1 cellular context compared by ENCODE assay signal in the genomic region with DNA sequence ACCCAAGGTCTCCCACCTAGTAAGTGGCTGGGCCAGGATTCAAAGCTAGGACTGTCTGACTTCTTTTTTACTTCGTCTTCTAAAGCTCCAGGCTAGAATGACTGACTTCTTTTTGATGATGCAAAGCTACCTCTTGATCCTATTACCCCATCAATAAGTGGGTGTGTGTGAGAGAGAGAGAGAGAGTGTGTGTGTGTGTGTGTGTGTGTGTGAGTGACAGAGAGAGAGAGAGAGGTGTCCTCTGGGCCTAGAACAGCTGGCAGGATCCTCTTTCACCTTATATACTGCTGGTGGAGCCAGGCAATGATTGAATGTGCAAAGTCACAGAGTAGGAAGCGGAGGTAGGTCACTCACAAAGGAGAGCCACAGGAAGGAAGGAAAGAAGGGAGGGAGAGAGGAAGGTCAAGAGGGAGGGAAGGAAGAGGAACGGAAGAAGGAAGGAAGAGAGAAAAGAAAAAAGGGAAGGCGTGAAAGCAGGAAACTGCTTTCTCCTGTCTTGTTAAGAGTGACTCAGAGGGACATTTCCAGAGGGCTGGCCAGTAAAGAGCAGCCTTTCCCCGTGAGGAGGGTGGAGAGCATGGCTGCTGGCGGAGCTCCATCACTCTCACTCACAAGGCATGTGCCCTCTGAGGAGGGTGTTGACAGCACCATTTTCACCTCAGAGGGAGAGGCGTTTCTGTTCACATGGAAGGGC.
TF ChIP-seq lines count a peak whose summit lies in the region.

No MANE protein-coding gene starts in this region.

TF ChIP-seq in K562, 482 proteins besides CTCF, POLR2A, EP300 and RAD21 (continued from another document and continues in another):
- TF ChIP-seq, protein P1, sequence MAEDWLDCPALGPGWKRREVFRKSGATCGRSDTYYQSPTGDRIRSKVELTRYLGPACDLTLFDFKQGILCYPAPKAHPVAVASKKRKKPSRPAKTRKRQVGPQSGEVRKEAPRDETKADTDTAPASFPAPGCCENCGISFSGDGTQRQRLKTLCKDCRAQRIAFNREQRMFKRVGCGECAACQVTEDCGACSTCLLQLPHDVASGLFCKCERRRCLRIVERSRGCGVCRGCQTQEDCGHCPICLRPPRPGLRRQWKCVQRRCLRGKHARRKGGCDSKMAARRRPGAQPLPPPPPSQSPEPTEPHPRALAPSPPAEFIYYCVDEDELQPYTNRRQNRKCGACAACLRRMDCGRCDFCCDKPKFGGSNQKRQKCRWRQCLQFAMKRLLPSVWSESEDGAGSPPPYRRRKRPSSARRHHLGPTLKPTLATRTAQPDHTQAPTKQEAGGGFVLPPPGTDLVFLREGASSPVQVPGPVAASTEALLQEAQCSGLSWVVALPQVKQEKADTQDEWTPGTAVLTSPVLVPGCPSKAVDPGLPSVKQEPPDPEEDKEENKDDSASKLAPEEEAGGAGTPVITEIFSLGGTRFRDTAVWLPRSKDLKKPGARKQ (CRISPR knock-in tag; IDR thresholded peaks at IDR 0.05), result no peak
- TF ChIP-seq DACH1 (IDR thresholded peaks at IDR 0.05; ENCODE audit: partially characterized antibody) (peak; percentile 66), CEBPG (CRISPR knock-in tag; IDR thresholded peaks at IDR 0.05) (no peak), CEBPG (tag; conservative IDR thresholded peaks at IDR 0.05 in 1 of 2, IDR thresholded peaks at IDR 0.05 in 1 of 2) (no peak), FOSL1 (tag; conservative IDR thresholded peaks at IDR 0.05) (peak; percentile 38; the same call in 1 of the 2 replicates), SMARCA5 (IDR thresholded peaks at IDR 0.05) (peak; percentile 51; the same call in 1 of the 2 replicates), MBD2 (IDR thresholded peaks at IDR 0.05; ENCODE audit: borderline replicate concordance, low read depth) (no peak), CBFA2T3 (IDR thresholded peaks at IDR 0.05) (no peak), HDGF (IDR thresholded peaks at IDR 0.05) (0 out of 2 replicates have a peak, but pooled peaks have one; percentile 44), KLF16 (IDR thresholded peaks at IDR 0.05) (no peak), SMARCA4 (IDR thresholded peaks at IDR 0.05) (peak; percentile 33; the same call in 1 of the 2 replicates), CXXC5 (CRISPR knock-in tag; IDR thresholded peaks at IDR 0.05) (0 out of 2 replicates have a peak, but pooled peaks have one; percentile 9), ELF4 (CRISPR knock-in tag; IDR thresholded peaks at IDR 0.05) (0 out of 2 replicates have a peak, but pooled peaks have one; percentile 56), GATA2 (CRISPR knock-in tag; IDR thresholded peaks at IDR 0.05) (no peak), ZKSCAN8 (CRISPR knock-in tag; IDR thresholded peaks at IDR 0.05) (no peak), NFRKB (IDR thresholded peaks at IDR 0.05; ENCODE audit: low read depth) (no peak), NEUROD1 (IDR thresholded peaks at IDR 0.05; ENCODE audit: borderline replicate concordance, low read depth, low read length, partially characterized antibody) (peak; percentile 24), EHMT2 (IDR thresholded peaks at IDR 0.05) (peak; percentile 73), SMARCC2 (IDR thresholded peaks at IDR 0.05; ENCODE audit: low read depth) (no peak), ZNF311 (CRISPR knock-in tag; IDR thresholded peaks at IDR 0.05) (no peak), C11orf30 (IDR thresholded peaks at IDR 0.05; ENCODE audit: low read depth) (peak; percentile 38; the same call in 1 of the 2 replicates), ARID2 (IDR thresholded peaks at IDR 0.05) (0 out of 2 replicates have a peak, but pooled peaks have one; percentile 10), ZNF699 (CRISPR knock-in tag; IDR thresholded peaks at IDR 0.05; ENCODE audit: insufficient replicate concordance) (no peak), BMI1 (IDR thresholded peaks at IDR 0.05; ENCODE audit: low read length) (no peak), TCF3 (CRISPR knock-in tag; IDR thresholded peaks at IDR 0.05) (no peak), SAFB (IDR thresholded peaks at IDR 0.05; ENCODE audit: borderline replicate concordance, low read depth, low read length) (no peak), BCOR (IDR thresholded peaks at IDR 0.05) (0 out of 2 replicates have a peak, but pooled peaks have one; percentile 21), HNRNPUL1 (IDR thresholded peaks at IDR 0.05; ENCODE audit: low read length) (no peak), RFX5 (IDR thresholded peaks at IDR 0.05; ENCODE audit: low read depth, low read length) (no peak), HMG20A (CRISPR knock-in tag; conservative IDR thresholded peaks at IDR 0.05) (no peak), TRIM24 (IDR thresholded peaks at IDR 0.05) (0 out of 4 replicates have a peak, but pooled peaks of 1 of the 2 experiments have one; percentile 18), ZNF586 (CRISPR knock-in tag; conservative IDR thresholded peaks at IDR 0.05) (no peak), TSC22D4 (tag; IDR thresholded peaks at IDR 0.05) (0 out of 2 replicates have a peak, but pooled peaks have one; percentile 45), NBN (IDR thresholded peaks at IDR 0.05; ENCODE audit: low read depth) (no peak), CREBBP (IDR thresholded peaks at IDR 0.05; ENCODE audit: low read depth, low read length) (no peak), SMARCE1 (IDR thresholded peaks at IDR 0.05) (peak; percentile 50; the same call in 1 of the 2 replicates), EZH2 (IDR thresholded peaks at IDR 0.05; ENCODE audit: borderline replicate concordance, low read depth, low read length) (no peak), ZEB2 (IDR thresholded peaks at IDR 0.05) (peak; percentile 32; the same call in 1 of the 2 replicates)
- TF ChIP-seq, protein P2, sequence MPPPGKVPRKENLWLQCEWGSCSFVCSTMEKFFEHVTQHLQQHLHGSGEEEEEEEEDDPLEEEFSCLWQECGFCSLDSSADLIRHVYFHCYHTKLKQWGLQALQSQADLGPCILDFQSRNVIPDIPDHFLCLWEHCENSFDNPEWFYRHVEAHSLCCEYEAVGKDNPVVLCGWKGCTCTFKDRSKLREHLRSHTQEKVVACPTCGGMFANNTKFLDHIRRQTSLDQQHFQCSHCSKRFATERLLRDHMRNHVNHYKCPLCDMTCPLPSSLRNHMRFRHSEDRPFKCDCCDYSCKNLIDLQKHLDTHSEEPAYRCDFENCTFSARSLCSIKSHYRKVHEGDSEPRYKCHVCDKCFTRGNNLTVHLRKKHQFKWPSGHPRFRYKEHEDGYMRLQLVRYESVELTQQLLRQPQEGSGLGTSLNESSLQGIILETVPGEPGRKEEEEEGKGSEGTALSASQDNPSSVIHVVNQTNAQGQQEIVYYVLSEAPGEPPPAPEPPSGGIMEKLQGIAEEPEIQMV (tag; conservative IDR thresholded peaks at IDR 0.05; ENCODE audit: low read depth), result 0 out of 2 replicates have a peak, but pooled peaks have one; percentile 24
- TF ChIP-seq, protein P3, sequence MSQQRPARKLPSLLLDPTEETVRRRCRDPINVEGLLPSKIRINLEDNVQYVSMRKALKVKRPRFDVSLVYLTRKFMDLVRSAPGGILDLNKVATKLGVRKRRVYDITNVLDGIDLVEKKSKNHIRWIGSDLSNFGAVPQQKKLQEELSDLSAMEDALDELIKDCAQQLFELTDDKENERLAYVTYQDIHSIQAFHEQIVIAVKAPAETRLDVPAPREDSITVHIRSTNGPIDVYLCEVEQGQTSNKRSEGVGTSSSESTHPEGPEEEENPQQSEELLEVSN (IDR thresholded peaks at IDR 0.05; ENCODE audit: borderline replicate concordance in 1 of 2, extremely low read depth in 1 of 2, insufficient read depth in 1 of 2, insufficient read length in 1 of 2, low read depth in 1 of 2, low read length in 1 of 2, poor library complexity in 1 of 2, severe bottlenecking in 1 of 2), result peak in 1 of 2 experiments; percentile 26
- TF ChIP-seq, protein P4, sequence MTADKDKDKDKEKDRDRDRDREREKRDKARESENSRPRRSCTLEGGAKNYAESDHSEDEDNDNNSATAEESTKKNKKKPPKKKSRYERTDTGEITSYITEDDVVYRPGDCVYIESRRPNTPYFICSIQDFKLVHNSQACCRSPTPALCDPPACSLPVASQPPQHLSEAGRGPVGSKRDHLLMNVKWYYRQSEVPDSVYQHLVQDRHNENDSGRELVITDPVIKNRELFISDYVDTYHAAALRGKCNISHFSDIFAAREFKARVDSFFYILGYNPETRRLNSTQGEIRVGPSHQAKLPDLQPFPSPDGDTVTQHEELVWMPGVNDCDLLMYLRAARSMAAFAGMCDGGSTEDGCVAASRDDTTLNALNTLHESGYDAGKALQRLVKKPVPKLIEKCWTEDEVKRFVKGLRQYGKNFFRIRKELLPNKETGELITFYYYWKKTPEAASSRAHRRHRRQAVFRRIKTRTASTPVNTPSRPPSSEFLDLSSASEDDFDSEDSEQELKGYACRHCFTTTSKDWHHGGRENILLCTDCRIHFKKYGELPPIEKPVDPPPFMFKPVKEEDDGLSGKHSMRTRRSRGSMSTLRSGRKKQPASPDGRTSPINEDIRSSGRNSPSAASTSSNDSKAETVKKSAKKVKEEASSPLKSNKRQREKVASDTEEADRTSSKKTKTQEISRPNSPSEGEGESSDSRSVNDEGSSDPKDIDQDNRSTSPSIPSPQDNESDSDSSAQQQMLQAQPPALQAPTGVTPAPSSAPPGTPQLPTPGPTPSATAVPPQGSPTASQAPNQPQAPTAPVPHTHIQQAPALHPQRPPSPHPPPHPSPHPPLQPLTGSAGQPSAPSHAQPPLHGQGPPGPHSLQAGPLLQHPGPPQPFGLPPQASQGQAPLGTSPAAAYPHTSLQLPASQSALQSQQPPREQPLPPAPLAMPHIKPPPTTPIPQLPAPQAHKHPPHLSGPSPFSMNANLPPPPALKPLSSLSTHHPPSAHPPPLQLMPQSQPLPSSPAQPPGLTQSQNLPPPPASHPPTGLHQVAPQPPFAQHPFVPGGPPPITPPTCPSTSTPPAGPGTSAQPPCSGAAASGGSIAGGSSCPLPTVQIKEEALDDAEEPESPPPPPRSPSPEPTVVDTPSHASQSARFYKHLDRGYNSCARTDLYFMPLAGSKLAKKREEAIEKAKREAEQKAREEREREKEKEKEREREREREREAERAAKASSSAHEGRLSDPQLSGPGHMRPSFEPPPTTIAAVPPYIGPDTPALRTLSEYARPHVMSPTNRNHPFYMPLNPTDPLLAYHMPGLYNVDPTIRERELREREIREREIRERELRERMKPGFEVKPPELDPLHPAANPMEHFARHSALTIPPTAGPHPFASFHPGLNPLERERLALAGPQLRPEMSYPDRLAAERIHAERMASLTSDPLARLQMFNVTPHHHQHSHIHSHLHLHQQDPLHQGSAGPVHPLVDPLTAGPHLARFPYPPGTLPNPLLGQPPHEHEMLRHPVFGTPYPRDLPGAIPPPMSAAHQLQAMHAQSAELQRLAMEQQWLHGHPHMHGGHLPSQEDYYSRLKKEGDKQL (CRISPR knock-in tag; IDR thresholded peaks at IDR 0.05; ENCODE audit: borderline replicate concordance), result no peak
- TF ChIP-seq, protein P5, sequence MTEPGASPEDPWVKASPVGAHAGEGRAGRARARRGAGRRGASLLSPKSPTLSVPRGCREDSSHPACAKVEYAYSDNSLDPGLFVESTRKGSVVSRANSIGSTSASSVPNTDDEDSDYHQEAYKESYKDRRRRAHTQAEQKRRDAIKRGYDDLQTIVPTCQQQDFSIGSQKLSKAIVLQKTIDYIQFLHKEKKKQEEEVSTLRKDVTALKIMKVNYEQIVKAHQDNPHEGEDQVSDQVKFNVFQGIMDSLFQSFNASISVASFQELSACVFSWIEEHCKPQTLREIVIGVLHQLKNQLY (CRISPR knock-in tag; conservative IDR thresholded peaks at IDR 0.05), result no peak
- TF ChIP-seq, protein P6, sequence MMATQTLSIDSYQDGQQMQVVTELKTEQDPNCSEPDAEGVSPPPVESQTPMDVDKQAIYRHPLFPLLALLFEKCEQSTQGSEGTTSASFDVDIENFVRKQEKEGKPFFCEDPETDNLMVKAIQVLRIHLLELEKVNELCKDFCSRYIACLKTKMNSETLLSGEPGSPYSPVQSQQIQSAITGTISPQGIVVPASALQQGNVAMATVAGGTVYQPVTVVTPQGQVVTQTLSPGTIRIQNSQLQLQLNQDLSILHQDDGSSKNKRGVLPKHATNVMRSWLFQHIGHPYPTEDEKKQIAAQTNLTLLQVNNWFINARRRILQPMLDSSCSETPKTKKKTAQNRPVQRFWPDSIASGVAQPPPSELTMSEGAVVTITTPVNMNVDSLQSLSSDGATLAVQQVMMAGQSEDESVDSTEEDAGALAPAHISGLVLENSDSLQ (IDR thresholded peaks at IDR 0.05), result peak; percentile 79
- TF ChIP-seq, protein P7, sequence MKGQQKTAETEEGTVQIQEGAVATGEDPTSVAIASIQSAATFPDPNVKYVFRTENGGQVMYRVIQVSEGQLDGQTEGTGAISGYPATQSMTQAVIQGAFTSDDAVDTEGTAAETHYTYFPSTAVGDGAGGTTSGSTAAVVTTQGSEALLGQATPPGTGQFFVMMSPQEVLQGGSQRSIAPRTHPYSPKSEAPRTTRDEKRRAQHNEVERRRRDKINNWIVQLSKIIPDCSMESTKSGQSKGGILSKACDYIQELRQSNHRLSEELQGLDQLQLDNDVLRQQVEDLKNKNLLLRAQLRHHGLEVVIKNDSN (CRISPR knock-in tag; IDR thresholded peaks at IDR 0.05), result no peak
- TF ChIP-seq, protein P8, sequence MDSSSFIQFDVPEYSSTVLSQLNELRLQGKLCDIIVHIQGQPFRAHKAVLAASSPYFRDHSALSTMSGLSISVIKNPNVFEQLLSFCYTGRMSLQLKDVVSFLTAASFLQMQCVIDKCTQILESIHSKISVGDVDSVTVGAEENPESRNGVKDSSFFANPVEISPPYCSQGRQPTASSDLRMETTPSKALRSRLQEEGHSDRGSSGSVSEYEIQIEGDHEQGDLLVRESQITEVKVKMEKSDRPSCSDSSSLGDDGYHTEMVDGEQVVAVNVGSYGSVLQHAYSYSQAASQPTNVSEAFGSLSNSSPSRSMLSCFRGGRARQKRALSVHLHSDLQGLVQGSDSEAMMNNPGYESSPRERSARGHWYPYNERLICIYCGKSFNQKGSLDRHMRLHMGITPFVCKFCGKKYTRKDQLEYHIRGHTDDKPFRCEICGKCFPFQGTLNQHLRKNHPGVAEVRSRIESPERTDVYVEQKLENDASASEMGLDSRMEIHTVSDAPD (CRISPR knock-in tag; IDR thresholded peaks at IDR 0.05), result no peak
- TF ChIP-seq, protein P9, sequence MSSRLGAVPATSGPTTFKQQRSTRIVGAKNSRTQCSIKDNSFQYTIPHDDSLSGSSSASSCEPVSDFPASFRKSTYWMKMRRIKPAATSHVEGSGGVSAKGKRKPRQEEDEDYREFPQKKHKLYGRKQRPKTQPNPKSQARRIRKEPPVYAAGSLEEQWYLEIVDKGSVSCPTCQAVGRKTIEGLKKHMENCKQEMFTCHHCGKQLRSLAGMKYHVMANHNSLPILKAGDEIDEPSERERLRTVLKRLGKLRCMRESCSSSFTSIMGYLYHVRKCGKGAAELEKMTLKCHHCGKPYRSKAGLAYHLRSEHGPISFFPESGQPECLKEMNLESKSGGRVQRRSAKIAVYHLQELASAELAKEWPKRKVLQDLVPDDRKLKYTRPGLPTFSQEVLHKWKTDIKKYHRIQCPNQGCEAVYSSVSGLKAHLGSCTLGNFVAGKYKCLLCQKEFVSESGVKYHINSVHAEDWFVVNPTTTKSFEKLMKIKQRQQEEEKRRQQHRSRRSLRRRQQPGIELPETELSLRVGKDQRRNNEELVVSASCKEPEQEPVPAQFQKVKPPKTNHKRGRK (tag; IDR thresholded peaks at IDR 0.05), result peak; percentile 31; the same call in 1 of the 2 replicates
- TF ChIP-seq, protein P10, sequence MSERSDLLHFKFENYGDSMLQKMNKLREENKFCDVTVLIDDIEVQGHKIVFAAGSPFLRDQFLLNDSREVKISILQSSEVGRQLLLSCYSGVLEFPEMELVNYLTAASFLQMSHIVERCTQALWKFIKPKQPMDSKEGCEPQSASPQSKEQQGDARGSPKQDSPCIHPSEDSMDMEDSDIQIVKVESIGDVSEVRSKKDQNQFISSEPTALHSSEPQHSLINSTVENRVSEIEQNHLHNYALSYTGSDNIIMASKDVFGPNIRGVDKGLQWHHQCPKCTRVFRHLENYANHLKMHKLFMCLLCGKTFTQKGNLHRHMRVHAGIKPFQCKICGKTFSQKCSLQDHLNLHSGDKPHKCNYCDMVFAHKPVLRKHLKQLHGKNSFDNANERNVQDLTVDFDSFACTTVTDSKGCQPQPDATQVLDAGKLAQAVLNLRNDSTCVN (CRISPR knock-in tag; IDR thresholded peaks at IDR 0.05), result peak; percentile 50; the same call in 1 of the 2 replicates
